26 cellular contexts compared by ENCODE assay signal in the genomic region with DNA sequence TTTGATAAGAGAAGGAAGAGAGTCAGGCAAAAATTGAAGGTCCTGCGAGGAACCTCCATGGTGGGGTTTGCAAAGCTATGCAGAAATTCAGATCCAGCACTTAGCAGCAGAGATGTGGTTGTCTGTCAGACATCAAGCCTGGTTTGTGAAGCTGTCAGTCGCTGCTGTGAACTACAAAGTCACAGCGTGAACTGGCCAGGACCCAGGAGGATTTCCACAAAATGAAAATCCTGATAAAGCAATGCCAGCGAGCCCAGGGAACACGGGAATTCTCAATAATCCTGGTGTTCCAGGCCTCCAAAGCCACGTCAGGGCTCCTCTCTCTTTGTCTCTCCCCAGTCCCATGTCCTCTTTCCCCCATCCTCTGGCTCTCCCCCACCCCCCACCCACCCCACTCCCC.
"Had no signal": no experiment of that assay in that cellular context is flagged by ENCODE, and none has a peak within 500 bp of the region (broad histone marks: within the 10 kb centered on the region; RNA-seq: fewer than 3 reads in every experiment).

No MANE protein-coding gene starts in this region.

- H3K9me3 ChIP-seq: stomach, suprapubic skin, testis, thoracic aorta, thyroid gland, tibial artery, tibial nerve, transverse colon, upper lobe of left lung, upper lobe of right lung, uterus, vagina had no signal

- H3K27ac ChIP-seq: stomach, suprapubic skin, testis, thoracic aorta, thyroid gland, tibial artery, tibial nerve, transverse colon, upper lobe of left lung, upper lobe of right lung, uterus, vagina had no signal

- H3K36me3 ChIP-seq: stomach, suprapubic skin, thoracic aorta, thyroid gland, tibial artery, tibial nerve, transverse colon, upper lobe of left lung, upper lobe of right lung, uterus, vagina had no signal

- H3K27me3 ChIP-seq: stomach, suprapubic skin, testis, thyroid gland, tibial artery, tibial nerve, transverse colon, upper lobe of left lung, upper lobe of right lung, uterus, vagina had no signal

- H3K4me1 ChIP-seq: stomach, testis, thyroid gland, uterus had no signal

- H3K4me3 ChIP-seq: stomach, suprapubic skin, testis, thoracic aorta, thyroid gland, tibial artery, tibial nerve, transverse colon, upper lobe of left lung, upper lobe of right lung, uterus, vagina had no signal

- ATAC-seq: stimulated activated effector memory CD8-positive, alpha-beta T cell treated with anti-CD3 and anti-CD28 coated beads, Interleukin-12 subunit alpha, Interleukin-12 subunit beta, amount 100 ng/mL, for 72 hours; stimulated activated memory B cell treated with anti-CD40 and anti-IgM and Interleukin-4, amounts not matched to agents 10 μg/mL and 1 μg/mL and 100 μg/mL, for 72 hours; stimulated activated naive B cell treated with anti-CD40 and anti-IgM and Interleukin-4, amounts not matched to agents 10 μg/mL and 1 μg/mL and 100 μg/mL, for 72 hours; stimulated activated naive CD8-positive, alpha-beta T cell treated with anti-CD3 and anti-CD28 coated beads, Interleukin-15, amount 100 ng/mL, for 72 hours; stimulated activated naive CD8-positive, alpha-beta T cell treated with anti-CD3 and anti-CD28 coated beads, Interleukin-15, Interleukin-2, amounts not matched to agents 100 U/mL and 50 U/mL, for 24 hours; upper lobe of right lung had no signal

- DNase-seq: stimulated activated CD4-positive, alpha-beta T cell treated with anti-CD3 and anti-CD28 coated beads, Interleukin-2, amount 100 ng/mL, for 48 hours; stimulated activated CD4-positive, alpha-beta T cell treated with anti-CD3 and anti-CD28 coated beads, Interleukin-4, amount 100 ng/mL, for 1 hour; stimulated activated CD4-positive, alpha-beta T cell treated with anti-CD3 and anti-CD28 coated beads, Interleukin-4, amount 100 ng/mL, for 24 hours; stimulated activated CD4-positive, alpha-beta T cell treated with anti-CD3 and anti-CD28 coated beads, Interleukin-4, amount 100 ng/mL, for 4 hours; stimulated activated CD8-positive, alpha-beta memory T cell treated with anti-CD3 and anti-CD28 coated beads, Interleukin-4, amount 100 ng/mL, for 48 hours; stimulated activated naive B cell treated with anti-CD40 and anti-IgM and Interleukin-4, amounts not matched to agents 10 μg/mL and 1 μg/mL and 100 μg/mL, for 72 hours; stimulated activated naive CD4-positive, alpha-beta T cell; stimulated activated naive CD4-positive, alpha-beta T cell treated with Interleukin-2 at 50 U/mL for 16 hours; stimulated activated naive CD8-positive, alpha-beta T cell treated with anti-CD3 and anti-CD28 coated beads, Interleukin-15, amount 100 ng/mL, for 72 hours; stimulated activated naive CD8-positive, alpha-beta T cell treated with anti-CD3 and anti-CD28 coated beads, Interleukin-15, Interleukin-2, amounts not matched to agents 100 U/mL and 50 U/mL, for 24 hours; stomach; substantia nigra; testis; thyroid gland; tibial artery; transverse colon; upper lobe of left lung; upper lobe of right lung; uterus had no signal

- FAIRE-seq: urothelium cell line had no signal
